In genomic region chr6:28413681-28414080, GRCh38 we compare ENCODE assay signal across 31 cellular contexts.
"Had no signal": no experiment of that assay in that cellular context is flagged by ENCODE, and none has a peak within 500 bp of the region (broad histone marks: within the 10 kb centered on the region; RNA-seq: fewer than 3 reads in every experiment).

No MANE protein-coding gene starts in this region.

- H3K9me3 ChIP-seq: adrenal gland, body of pancreas had no signal

- FAIRE-seq: frontal cortex had no signal

- H3K4me3 ChIP-seq: adrenal gland, body of pancreas, cardiac muscle cell, coronary artery, dorsolateral prefrontal cortex had no signal

- H3K36me3 ChIP-seq: adrenal gland, cardiac muscle cell had no signal

- H3K4me1 ChIP-seq: adrenal gland, body of pancreas had no signal

- H3K27ac ChIP-seq: adrenal gland, body of pancreas, cardiac muscle cell, coronary artery, dorsolateral prefrontal cortex had no signal

- H3K27me3 ChIP-seq: adrenal gland, body of pancreas, cardiac muscle cell had no signal

- ATAC-seq: activated CD4-positive, alpha-beta T cell treated with anti-CD3 and anti-CD28 coated beads for 36 hours; activated CD8-positive, alpha-beta memory T cell treated with anti-CD3 and anti-CD28 coated beads, Interleukin-2, amount 10 ng/mL, durations not matched to agents 7 days and 5 days; activated CD8-positive, alpha-beta T cell treated with anti-CD3 and anti-CD28 coated beads, Interleukin-2, amount 10 ng/mL, durations not matched to agents 7 days and 5 days; activated naive CD8-positive, alpha-beta T cell treated with anti-CD3 and anti-CD28 coated beads, Interleukin-2, amount 50 U/mL, for 24 hours; body of pancreas; esophagus mucosa had no signal

- DNase-seq: activated CD4-positive, alpha-beta memory T cell treated with anti-CD3 and anti-CD28 coated beads for 36 hours; activated CD4-positive, alpha-beta T cell treated with anti-CD3 and anti-CD28 coated beads for 36 hours; activated CD4-positive, alpha-beta T cell treated with anti-CD3 and anti-CD28 coated beads, Interleukin-2, amount 10 ng/mL, durations not matched to agents 24 days and 14 days; activated CD4-positive, CD25-positive, alpha-beta regulatory T cell; activated CD4-positive, CD25-positive, alpha-beta regulatory T cell treated with anti-CD3 and anti-CD28 coated beads, Interleukin-2, amount 50 U/mL, for 72 hours; activated CD8-positive, alpha-beta memory T cell treated with anti-CD3 and anti-CD28 coated beads, Interleukin-2, amount 10 ng/mL, durations not matched to agents 7 days and 5 days; activated CD8-positive, alpha-beta memory T cell treated with anti-CD3 and anti-CD28 coated beads, Interleukin-2, amount 50 U/mL, for 4 hours; activated CD8-positive, alpha-beta T cell treated with anti-CD3 and anti-CD28 coated beads, Interleukin-2, amount 10 ng/mL, durations not matched to agents 7 days and 5 days; activated effector memory CD4-positive, alpha-beta T cell treated with anti-CD3 and anti-CD28 coated beads, Interleukin-2, amount 50 U/mL, for 16 hours; activated naive CD4-positive, alpha-beta T cell treated with anti-CD3 and anti-CD28 coated beads for 36 hours; activated naive CD8-positive, alpha-beta T cell treated with anti-CD3 and anti-CD28 coated beads for 36 hours; activated naive CD8-positive, alpha-beta T cell treated with anti-CD3 and anti-CD28 coated beads, Interleukin-2, amount 50 U/mL, for 24 hours; activated T-cell treated with anti-CD3 and anti-CD28 coated beads, Interleukin-2, amount 50 U/mL, for 1 hour; activated T-cell treated with anti-CD3 and anti-CD28 coated beads, Interleukin-2, amount 50 U/mL, for 48 hours; adrenal gland; amygdala; aorta; body of pancreas; central memory CD4-positive, alpha-beta T cell; cerebellar nuclear complex; dorsolateral prefrontal cortex; effector memory CD4-positive, alpha-beta T cell; endodermal cell; foreskin fibroblast; head of caudate nucleus; hippocampal formation; T1000 had no signal
